In the genomic region with DNA sequence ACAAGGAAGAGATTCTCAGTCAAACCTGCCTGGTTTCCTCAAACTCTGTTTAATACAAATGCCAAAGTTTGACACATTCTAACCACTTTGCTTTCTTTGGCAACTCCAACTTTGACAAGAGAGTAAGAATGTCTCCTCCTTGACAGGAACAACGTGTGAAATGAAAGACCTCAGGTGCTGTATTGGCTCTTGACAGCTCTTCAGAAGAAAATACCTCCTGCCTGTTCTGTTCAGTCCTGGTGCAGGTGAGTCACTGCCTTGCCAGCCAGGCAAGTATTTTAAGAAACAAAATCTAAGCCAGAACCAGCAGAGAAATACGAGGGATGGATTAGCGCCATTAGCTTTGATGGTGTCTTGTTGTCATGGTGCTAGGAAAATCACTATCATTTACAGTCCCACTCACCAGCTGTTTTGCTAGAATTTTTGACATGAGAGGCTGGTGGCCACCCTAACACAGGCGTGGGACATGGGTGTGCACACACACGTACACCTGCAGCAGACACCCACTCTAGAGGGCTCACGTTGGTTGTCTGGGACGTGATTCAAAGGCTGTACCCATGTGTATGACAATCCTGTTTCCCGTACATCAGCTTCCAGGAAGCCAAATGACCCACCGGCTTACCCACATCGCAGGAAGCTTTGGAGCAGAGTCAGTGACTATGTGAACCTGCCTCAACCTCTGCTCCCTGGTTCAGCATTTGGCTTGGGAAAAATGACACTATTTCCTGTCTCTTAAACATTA, we compare ENCODE assay signal across 1 cellular context.
TF ChIP-seq lines count a peak whose summit lies in the region.

No MANE protein-coding gene starts in this region.

TF ChIP-seq in WTC11, 78 proteins besides CTCF, POLR2A, EP300 and RAD21 (continued from another document):
- TF ChIP-seq, protein P1, sequence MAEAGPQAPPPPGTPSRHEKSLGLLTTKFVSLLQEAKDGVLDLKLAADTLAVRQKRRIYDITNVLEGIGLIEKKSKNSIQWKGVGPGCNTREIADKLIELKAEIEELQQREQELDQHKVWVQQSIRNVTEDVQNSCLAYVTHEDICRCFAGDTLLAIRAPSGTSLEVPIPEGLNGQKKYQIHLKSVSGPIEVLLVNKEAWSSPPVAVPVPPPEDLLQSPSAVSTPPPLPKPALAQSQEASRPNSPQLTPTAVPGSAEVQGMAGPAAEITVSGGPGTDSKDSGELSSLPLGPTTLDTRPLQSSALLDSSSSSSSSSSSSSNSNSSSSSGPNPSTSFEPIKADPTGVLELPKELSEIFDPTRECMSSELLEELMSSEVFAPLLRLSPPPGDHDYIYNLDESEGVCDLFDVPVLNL (CRISPR knock-in tag; IDR thresholded peaks at IDR 0.05; ENCODE audit: borderline replicate concordance, low read depth) = no peak
- TF ChIP-seq SP1 (CRISPR knock-in tag; conservative IDR thresholded peaks at IDR 0.05) = no peak
- TF ChIP-seq, protein P2, sequence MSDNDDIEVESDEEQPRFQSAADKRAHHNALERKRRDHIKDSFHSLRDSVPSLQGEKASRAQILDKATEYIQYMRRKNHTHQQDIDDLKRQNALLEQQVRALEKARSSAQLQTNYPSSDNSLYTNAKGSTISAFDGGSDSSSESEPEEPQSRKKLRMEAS (CRISPR knock-in tag; IDR thresholded peaks at IDR 0.05) = no peak
- TF ChIP-seq, protein P3, sequence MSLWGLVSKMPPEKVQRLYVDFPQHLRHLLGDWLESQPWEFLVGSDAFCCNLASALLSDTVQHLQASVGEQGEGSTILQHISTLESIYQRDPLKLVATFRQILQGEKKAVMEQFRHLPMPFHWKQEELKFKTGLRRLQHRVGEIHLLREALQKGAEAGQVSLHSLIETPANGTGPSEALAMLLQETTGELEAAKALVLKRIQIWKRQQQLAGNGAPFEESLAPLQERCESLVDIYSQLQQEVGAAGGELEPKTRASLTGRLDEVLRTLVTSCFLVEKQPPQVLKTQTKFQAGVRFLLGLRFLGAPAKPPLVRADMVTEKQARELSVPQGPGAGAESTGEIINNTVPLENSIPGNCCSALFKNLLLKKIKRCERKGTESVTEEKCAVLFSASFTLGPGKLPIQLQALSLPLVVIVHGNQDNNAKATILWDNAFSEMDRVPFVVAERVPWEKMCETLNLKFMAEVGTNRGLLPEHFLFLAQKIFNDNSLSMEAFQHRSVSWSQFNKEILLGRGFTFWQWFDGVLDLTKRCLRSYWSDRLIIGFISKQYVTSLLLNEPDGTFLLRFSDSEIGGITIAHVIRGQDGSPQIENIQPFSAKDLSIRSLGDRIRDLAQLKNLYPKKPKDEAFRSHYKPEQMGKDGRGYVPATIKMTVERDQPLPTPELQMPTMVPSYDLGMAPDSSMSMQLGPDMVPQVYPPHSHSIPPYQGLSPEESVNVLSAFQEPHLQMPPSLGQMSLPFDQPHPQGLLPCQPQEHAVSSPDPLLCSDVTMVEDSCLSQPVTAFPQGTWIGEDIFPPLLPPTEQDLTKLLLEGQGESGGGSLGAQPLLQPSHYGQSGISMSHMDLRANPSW (CRISPR knock-in tag; conservative IDR thresholded peaks at IDR 0.05; ENCODE audit: low read depth) = no peak
